32 cellular contexts compared by ENCODE assay signal in genomic region chr2:101382406-101382805, GRCh38. TPM values are rescaled to one million over a fixed set of nuclear protein-coding genes. Genes with fewer than 3 reads are reported as not detected.
"Had no signal": no experiment of that assay in that cellular context is flagged by ENCODE, and none has a peak within 500 bp of the region (broad histone marks: within the 10 kb centered on the region; RNA-seq: fewer than 3 reads in every experiment).

No MANE protein-coding gene starts in this region.

- DNase-seq: hypothalamus; immature natural killer cell; kidney; left colon; left lung; lower lobe of right lung; mesendoderm; naive B cell; natural killer cell; nephron progenitor cell; occipital lobe; psoas muscle; retina; right cardiac atrium; stimulated activated CD4-positive, alpha-beta T cell treated with anti-CD3 and anti-CD28 coated beads, Interleukin-12 subunit alpha, Interleukin-12 subunit beta, amount 100 ng/mL, for 4 hours; stimulated activated CD4-positive, alpha-beta T cell treated with anti-CD3 and anti-CD28 coated beads, Interleukin-15, amount 100 ng/mL, for 24 hours; stimulated activated CD4-positive, alpha-beta T cell treated with anti-CD3 and anti-CD28 coated beads, Interleukin-2, amount 100 ng/mL, for 24 hours; stimulated activated CD4-positive, alpha-beta T cell treated with anti-CD3 and anti-CD28 coated beads, Interleukin-4, amount 100 ng/mL, for 1 hour; stimulated activated naive CD4-positive, alpha-beta T cell; uterus had no signal

- ATAC-seq: left colon; left lung; lower lobe of right lung; natural killer cell; psoas muscle; right cardiac atrium; sciatic nerve; stimulated activated effector memory CD8-positive, alpha-beta T cell treated with anti-CD3 and anti-CD28 coated beads, Interleukin-12 subunit alpha, Interleukin-12 subunit beta, amount 100 ng/mL, for 72 hours had no signal

- H3K27ac ChIP-seq: left lung, lower lobe of right lung, neural progenitor cell, neutrophil, parathyroid adenoma, psoas muscle, skin epidermis, suprapubic skin, tibial nerve, uterus had no signal

RNA-seq across cellular contexts. Expression of gene CREG2, which starts 4.9 kb away (rescaled TPM):
- total RNA-seq: left lung, lower lobe of right lung, mononuclear cell, natural killer cell, osteocyte, posterior vena cava, sciatic nerve, subcutaneous adipose tissue, tibial nerve had no signal
